ENCODE assay signal across 28 cellular contexts in the genomic region with DNA sequence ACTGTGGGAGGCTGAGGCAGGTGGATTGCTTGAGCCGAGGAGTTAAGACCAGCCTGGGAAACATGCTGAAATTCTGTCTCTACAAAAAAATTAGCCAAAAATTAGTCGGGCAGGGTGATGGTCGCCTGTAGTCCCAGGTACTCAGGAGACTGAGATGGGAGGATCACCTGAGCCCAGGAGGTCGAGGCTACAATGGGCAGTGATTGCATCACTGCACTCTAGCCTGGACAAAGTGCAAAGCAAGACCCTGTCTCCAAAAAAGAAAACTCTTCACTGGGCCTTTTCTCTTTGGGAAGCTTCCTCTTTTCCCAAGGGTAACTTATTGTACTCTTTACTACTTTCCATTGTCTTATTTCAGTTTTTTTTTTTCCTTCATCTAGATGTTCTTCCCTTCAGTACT.
DNase-seq lines count a peak whose midpoint lies in the region; ATAC-seq, FAIRE-seq and TF ChIP-seq lines count a peak whose summit lies in the region.
"Had no signal": no experiment of that assay in that cellular context is flagged by ENCODE, and none has a peak within 500 bp of the region (broad histone marks: within the 10 kb centered on the region; RNA-seq: fewer than 3 reads in every experiment).

No MANE protein-coding gene starts in this region.

- no peak for DNase-seq in GM12878 (ENCODE audit: low read depth, low spot score)
- DNase-seq in left lobe of liver (ENCODE audit: low spot score), result no peak
- DNase-seq in type B pancreatic cell (ENCODE audit: extremely low spot score, unreplicated experiment), result peak; percentile 10
- DNase-seq in coronary artery (ENCODE audit: low spot score), result no peak
- DNase-seq in Right ventricle myocardium inferior (ENCODE audit: missing footprints), result no peak
- DNase-seq: Caco-2, DMS 273 treated with DMSO at 0.1 percent for 48 hours, DMS79, EL, GDM1, NCI-H1048, NCI-H1417, NCI-H1694, NCI-H2081, NCI-H2171, NCI-H226, NCI-H510A, NCI-H69, SIG-M5 had no signal

- WGBS in GM12878 (ENCODE audit: insufficient coverage, insufficient replicate concordance, low lambda C conversion rate, missing lambda C conversion rate), result 64% methylated on average over 4 of the region's 4 CpGs

- no peaks in the 10 kb centered on the region for H3K27me3 Mint-ChIP-seq in type B pancreatic cell
- H3K27me3 Mint-ChIP-seq: B cell had no signal

- H3K4me3 ChIP-seq in GM12878 (no peak overlapping the region), coronary artery (no peak overlapping the region)
- H3K4me3 ChIP-seq: SK-N-MC had no signal

- in situ Hi-C loops in GM12878 (cut with MboI), result no loop called here

- no peak for FAIRE-seq in GM12878 (lab: Jason Lieb, UNC)
- FAIRE-seq: GM12891, H54 had no signal

- H4K20me1 ChIP-seq in GM12878 (ENCODE audit: control insufficient read depth, insufficient read depth), result no peaks in the 10 kb centered on the region

- H3K9me3 Mint-ChIP-seq in type B pancreatic cell, result no peaks in the 10 kb centered on the region
- H3K9me3 Mint-ChIP-seq: CD8-positive, alpha-beta T cell had no signal

- H3K4me1 ChIP-seq in GM12878 (ENCODE audit: control insufficient read depth, insufficient read depth, low read length), result no peaks in the 10 kb centered on the region
- H3K4me1 ChIP-seq: Caco-2 had no signal

- ATAC-seq in GM12878 (0 out of 3 replicates have a peak, but pooled peaks have one; percentile 18), left lobe of liver (peak; percentile 28), GM21825 (IDR thresholded peaks at IDR 0.05; ENCODE audit: unreplicated experiment) (no peak), Right ventricle myocardium inferior (no peak)
- ATAC-seq: CD8-positive, alpha-beta T cell had no signal

- intact Hi-C loops in GM12878 (cut with micrococcal nuclease; ENCODE audit: unreplicated experiment) (loop anchor here (10.0 kb wide), 1 partner anchor 322 kb away; no protein-coding TSS in a partner anchor), Right ventricle myocardium inferior (cut with DNase I) (no loop called here)

- no peak for TF ChIP-seq CTCF in GM12878 (IDR thresholded peaks at IDR 0.05 in 2 of 3, conservative IDR thresholded peaks at IDR 0.05 in 1 of 3; ENCODE audit: control insufficient read depth in 2 of 3, extremely low read depth in 1 of 3, insufficient read depth in 1 of 3, low read depth in 3 of 3, low read length in 3 of 3)
- TF ChIP-seq CTCF in type B pancreatic cell (conservative IDR thresholded peaks at IDR 0.05), result no peak
- TF ChIP-seq CTCF in coronary artery (IDR thresholded peaks at IDR 0.05), result no peak

- no peak for TF ChIP-seq POLR2A in GM12878 (IDR thresholded peaks at IDR 0.05; ENCODE audit: low read depth, low read length)

- no peaks in the 10 kb centered on the region for H3K36me3 ChIP-seq in GM12878 (ENCODE audit: control insufficient read depth in 2 of 2, insufficient read depth in 2 of 2, low read length in 1 of 2)

- BruUV-seq in GM12878 (replicated peaks; lab: Mats Ljungman, UMichigan), result no TSS peak

- no peaks in the 10 kb centered on the region for H3K27me3 ChIP-seq in GM12878 (replicated peaks in 1 of 2; ENCODE audit: control insufficient read depth in 2 of 2, insufficient read depth in 2 of 2, low read length in 1 of 2)

- peak overlapping the region; percentile 18 for H3K27ac Mint-ChIP-seq in type B pancreatic cell
- H3K27ac Mint-ChIP-seq: B cell; CD8-positive, alpha-beta T cell had no signal

- RAD21 ChIA-PET in GM12878 (lab: Charles Lee; ENCODE audit: unreplicated experiment), result no interaction called here

- H3K4me3 Mint-ChIP-seq in type B pancreatic cell, result no peak overlapping the region
- H3K4me3 Mint-ChIP-seq: B cell; CD8-positive, alpha-beta T cell had no signal

- H3K27ac ChIP-seq in GM12878 (ENCODE audit: control insufficient read depth, insufficient read depth), result no peak overlapping the region
- H3K27ac ChIP-seq in coronary artery, result no peak overlapping the region
- H3K27ac ChIP-seq: C4-2B, RWPE1 had no signal

- POLR2A ChIA-PET in GM12878 (lab: Charles Lee), result no interaction called here

- H3K4me1 Mint-ChIP-seq in type B pancreatic cell (ENCODE audit: unreplicated experiment), result no peaks in the 10 kb centered on the region
- H3K4me1 Mint-ChIP-seq: B cell had no signal

- TF ChIP-seq EP300 in Ishikawa (IDR thresholded peaks at IDR 0.05; ENCODE audit: borderline replicate concordance) (no peak), GM12878 (IDR thresholded peaks at IDR 0.05; ENCODE audit: borderline replicate concordance in 1 of 2, control insufficient read depth in 1 of 2, low read depth in 2 of 2, low read length in 2 of 2) (no peak)

- CTCF ChIA-PET in GM12878 (lab: Yijun Ruan, JAX), result no interaction called here

- no peaks in the 10 kb centered on the region for H3K36me3 Mint-ChIP-seq in type B pancreatic cell

- SMC1A ChIA-PET in GM12878 (lab: Charles Lee; ENCODE audit: uncharacterized antibody, unreplicated experiment), result interaction anchor here (0.7 to 1.9 kb wide), 2 partner anchors 49 to 87 kb away, joined by 3 to 4 read pairs; no protein-coding TSS in a partner anchor

- H2AFZ ChIP-seq in GM12878 (ENCODE audit: control insufficient read depth, low read depth, low read length), result no peak overlapping the region

- no peaks in the 10 kb centered on the region for H3K9me3 ChIP-seq in GM12878 (replicated peaks; ENCODE audit: control insufficient read depth, insufficient read depth, low read length)
- H3K9me3 ChIP-seq: Caco-2 had no signal

- TF ChIP-seq RAD21 in Ishikawa (IDR thresholded peaks at IDR 0.05; ENCODE audit: low read depth) (no peak), GM12878 (IDR thresholded peaks at IDR 0.05; ENCODE audit: insufficient read depth, low read depth, low read length) (no peak)

- no peak overlapping the region for H3K9ac ChIP-seq in GM12878 (ENCODE audit: control insufficient read depth, insufficient read depth, low read length)

- no peaks in the 10 kb centered on the region for H3K79me2 ChIP-seq in GM12878 (ENCODE audit: control insufficient read depth, insufficient read depth, low read length)

- no peak overlapping the region for H3K4me2 ChIP-seq in GM12878 (ENCODE audit: control insufficient read depth, insufficient read depth)

TF ChIP-seq in Ishikawa, 13 proteins besides CTCF, POLR2A, EP300 and RAD21:
- no peak for TF ChIP-seq CREB1 (IDR thresholded peaks at IDR 0.05; ENCODE audit: low read depth)
- TF ChIP-seq YY1 (IDR thresholded peaks at IDR 0.05; ENCODE audit: low read depth), result no peak
- TF ChIP-seq CEBPB (IDR thresholded peaks at IDR 0.05), result 0 out of 2 replicates have a peak, but pooled peaks have one; percentile 17
- no peak for TF ChIP-seq FOXM1 (IDR thresholded peaks at IDR 0.05; ENCODE audit: borderline replicate concordance, low read depth)
- TF ChIP-seq TAF1 (IDR thresholded peaks at IDR 0.05; ENCODE audit: low read depth), result no peak
- TF ChIP-seq, protein P1, sequence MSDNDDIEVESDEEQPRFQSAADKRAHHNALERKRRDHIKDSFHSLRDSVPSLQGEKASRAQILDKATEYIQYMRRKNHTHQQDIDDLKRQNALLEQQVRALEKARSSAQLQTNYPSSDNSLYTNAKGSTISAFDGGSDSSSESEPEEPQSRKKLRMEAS (IDR thresholded peaks at IDR 0.05), result no peak
TF ChIP-seq in Ishikawa: peak in this region for 1.

TF ChIP-seq in GM12878, 131 proteins besides CTCF, POLR2A, EP300 and RAD21:
- TF ChIP-seq ZNF274 (IDR thresholded peaks at IDR 0.05; ENCODE audit: insufficient read depth, insufficient read length), result no peak
- no peak for TF ChIP-seq FOS (IDR thresholded peaks at IDR 0.05; ENCODE audit: borderline replicate concordance, extremely low read depth, insufficient read length)

Comparison
In these comparisons a context has a peak if more than half of its experiments do, and no peak if none do; other contexts are left out.
1. ATAC-seq: peak in GM12878 (single experiment) and left lobe of liver (single experiment); none in GM21825 (single experiment) and Right ventricle myocardium inferior (single experiment).